In the genomic region with DNA sequence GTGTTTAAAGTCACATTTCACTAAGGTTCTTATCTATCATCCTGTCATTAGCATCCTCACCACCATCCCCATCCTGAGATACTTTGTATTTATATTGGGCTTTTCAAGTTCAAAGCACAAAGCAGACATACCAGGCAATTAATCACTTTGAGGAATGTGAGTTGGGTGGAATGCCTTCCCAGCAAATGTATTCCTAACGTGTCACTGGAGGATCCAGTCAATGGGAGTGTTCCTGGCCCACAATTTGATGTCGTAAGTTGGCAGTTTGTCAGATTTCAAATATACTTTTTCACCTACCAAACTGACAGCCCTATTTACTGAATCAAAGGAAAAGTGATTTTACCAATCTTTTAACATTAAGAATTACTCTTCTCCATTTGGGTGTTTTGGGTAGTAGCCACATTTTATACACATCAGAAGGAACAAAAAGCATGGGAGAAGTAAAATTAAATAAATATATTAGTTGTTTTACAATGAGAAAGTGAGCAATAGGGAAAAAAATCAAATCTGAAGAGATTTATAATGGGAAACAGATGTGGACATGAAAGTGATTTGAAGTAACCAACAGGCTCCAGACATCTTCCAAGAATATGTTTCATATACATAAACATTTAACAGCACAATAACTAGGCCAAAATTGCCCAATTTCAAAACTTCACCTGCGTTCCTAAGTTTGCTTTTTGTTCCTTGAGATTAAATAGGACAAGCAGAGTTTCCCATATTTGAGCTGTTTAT, we compare ENCODE assay signal across 17 cellular contexts.
DNase-seq lines count a peak whose midpoint lies in the region; ATAC-seq and TF ChIP-seq lines count a peak whose summit lies in the region.
"Had no signal": no experiment of that assay in that cellular context is flagged by ENCODE, and none has a peak within 500 bp of the region (broad histone marks: within the 10 kb centered on the region; RNA-seq: fewer than 3 reads in every experiment).

No MANE protein-coding gene starts in this region.

- H3K79me2 ChIP-seq in mammary epithelial cell (ENCODE audit: insufficient read depth, low read length) = no peaks in the 10 kb centered on the region

- TF ChIP-seq CTCF in AG04449 (IDR thresholded peaks at IDR 0.05; ENCODE audit: insufficient read depth, low read length, missing control alignments) (no peak), mammary epithelial cell (conservative IDR thresholded peaks at IDR 0.05 in 1 of 2, IDR thresholded peaks at IDR 0.05 in 1 of 2; ENCODE audit: extremely low read depth in 1 of 2, insufficient read depth in 1 of 2, low read depth in 1 of 2, low read length in 2 of 2) (no peak)

- H3K9me3 ChIP-seq in mammary epithelial cell (replicated peaks; ENCODE audit: insufficient read depth, low read length) = no peaks in the 10 kb centered on the region
- H3K9me3 ChIP-seq: sigmoid colon, upper lobe of left lung had no signal

- POLR2A ChIA-PET in AG04449 (lab: Yijun Ruan, JAX) = no interaction called here

- no peaks in the 10 kb centered on the region for H3K27me3 Mint-ChIP-seq in stimulated activated memory B cell treated with anti-CD40 and anti-IgM and Interleukin-4, amounts not matched to agents 10 μg/mL and 1 μg/mL and 100 μg/mL, for 72 hours

- BruUV-seq in mammary epithelial cell (replicated peaks; lab: Mats Ljungman, UMichigan) = no TSS peak

- H3K36me3 Mint-ChIP-seq in stimulated activated memory B cell treated with anti-CD40 and anti-IgM and Interleukin-4, amounts not matched to agents 10 μg/mL and 1 μg/mL and 100 μg/mL, for 72 hours = no peaks in the 10 kb centered on the region

- H3K4me3 ChIP-seq in AG04449 (ENCODE audit: low read depth, low read length) (no peak overlapping the region), mammary epithelial cell (replicated peaks in 1 of 3; ENCODE audit: insufficient read depth in 1 of 3, low read depth in 2 of 3, low read length in 3 of 3) (no peak overlapping the region)
- H3K4me3 ChIP-seq: sigmoid colon, upper lobe of left lung had no signal

- H3K9ac ChIP-seq in mammary epithelial cell (ENCODE audit: insufficient read depth, low read length) = no peak overlapping the region

- peaks cover 8% of the 10 kb centered on the region for H3K4me1 Mint-ChIP-seq in stimulated activated memory B cell treated with anti-CD40 and anti-IgM and Interleukin-4, amounts not matched to agents 10 μg/mL and 1 μg/mL and 100 μg/mL, for 72 hours

- no peaks in the 10 kb centered on the region for H4K20me1 ChIP-seq in mammary epithelial cell (ENCODE audit: insufficient read depth, low read length)

- H3K27ac Mint-ChIP-seq in stimulated activated memory B cell treated with anti-CD40 and anti-IgM and Interleukin-4, amounts not matched to agents 10 μg/mL and 1 μg/mL and 100 μg/mL, for 72 hours = no peak overlapping the region

- dilution Hi-C loops in mammary epithelial cell (cut with HindIII; ENCODE audit: low sequenced_read_pairs) = no loop called here

- H3K27ac ChIP-seq in mammary epithelial cell (ENCODE audit: insufficient read depth, low read depth, low read length) = no peak overlapping the region
- H3K27ac ChIP-seq: sigmoid colon, upper lobe of left lung had no signal

- DNase-seq in AG04449 (ENCODE audit: low read depth, low spot score) (peak; percentile 26), HS-5 (ENCODE audit: low read depth) (peak; percentile 72), mammary epithelial cell (peak; percentile 39), kidney tubule cell (ENCODE audit: low spot score) (peak; percentile 83), NCI-H2227 (lab: John Stamatoyannopoulos, UW; ENCODE audit: unreplicated experiment) (no peak), epidermal melanocyte (ENCODE audit: insufficient read length, low spot score) (no peak), NCI-H1417 (lab: John Stamatoyannopoulos, UW) (no peak)
- DNase-seq: activated CD4-positive, alpha-beta T cell treated with anti-CD3 and anti-CD28 coated beads, Interleukin-2, amount 50 U/mL, for 48 hours; activated effector memory CD4-positive, alpha-beta T cell treated with Interleukin-2 at 50 U/mL for 16 hours; C1 segment of cervical spinal cord; head of caudate nucleus; NCI-H187; sigmoid colon; T-helper 2 cell had no signal

- no peak overlapping the region for H2AFZ ChIP-seq in mammary epithelial cell (ENCODE audit: low read depth, low read length)

- in situ Hi-C loops in mammary epithelial cell (cut with MboI; ENCODE audit: low sequenced_read_pairs in 2 of 2) = no loop called here

- no peaks in the 10 kb centered on the region for H3K27me3 ChIP-seq in mammary epithelial cell (ENCODE audit: insufficient read depth, low read length)
- H3K27me3 ChIP-seq: sigmoid colon, upper lobe of left lung had no signal

- no peaks in the 10 kb centered on the region for H3K4me1 ChIP-seq in mammary epithelial cell (ENCODE audit: insufficient read depth, low read length)
- H3K4me1 ChIP-seq: upper lobe of left lung had no signal

- no peak overlapping the region for H3K4me3 Mint-ChIP-seq in stimulated activated memory B cell treated with anti-CD40 and anti-IgM and Interleukin-4, amounts not matched to agents 10 μg/mL and 1 μg/mL and 100 μg/mL, for 72 hours

- ATAC-seq in stimulated activated memory B cell treated with anti-CD40 and anti-IgM and Interleukin-4, amounts not matched to agents 10 μg/mL and 1 μg/mL and 100 μg/mL, for 72 hours = no peak
- ATAC-seq: HepG2 had no signal

- H3K36me3 ChIP-seq in mammary epithelial cell (ENCODE audit: insufficient read depth, low read length) = no peaks in the 10 kb centered on the region
- H3K36me3 ChIP-seq: sigmoid colon, upper lobe of left lung had no signal

- H3K4me2 ChIP-seq in mammary epithelial cell (ENCODE audit: insufficient read depth, low read depth, low read length) = no peak overlapping the region

- intact Hi-C loops in mammary epithelial cell (cut with micrococcal nuclease) = no loop called here

- no peaks in the 10 kb centered on the region for H3K9me3 Mint-ChIP-seq in stimulated activated memory B cell treated with anti-CD40 and anti-IgM and Interleukin-4, amounts not matched to agents 10 μg/mL and 1 μg/mL and 100 μg/mL, for 72 hours

- CTCF ChIA-PET in AG04449 (lab: Yijun Ruan, JAX) (no interaction called here), mammary epithelial cell (lab: Charles Lee; ENCODE audit: low non-redundant PET) (no interaction called here)

- WGBS in mammary epithelial cell (ENCODE audit: low coverage, missing lambda C conversion rate) = 39% methylated on average over 3 of the region's 3 CpGs

Comparison
In these comparisons a context has a peak if more than half of its experiments do, and no peak if none do; other contexts are left out.
1. DNase-seq: peak in AG04449 (single experiment), HS-5 (single experiment), mammary epithelial cell (single experiment) and kidney tubule cell (single experiment); none in NCI-H2227 (single experiment), epidermal melanocyte (single experiment) and NCI-H1417 (0 of 3).